33 cellular contexts compared by ENCODE assay signal in genomic region chr7:44805950-44806349, GRCh38. TPM values are rescaled to one million over a fixed set of nuclear protein-coding genes. Genes with fewer than 3 reads are reported as not detected.
DNase-seq lines count a peak whose midpoint lies in the region; ATAC-seq and TF ChIP-seq lines count a peak whose summit lies in the region.
"Had no signal": no experiment of that assay in that cellular context is flagged by ENCODE, and none has a peak within 500 bp of the region (broad histone marks: within the 10 kb centered on the region; RNA-seq: fewer than 3 reads in every experiment).

No MANE protein-coding gene starts in this region.

- no peak overlapping the region for H3K27ac ChIP-seq in tibial nerve
- no peak overlapping the region for H3K27ac ChIP-seq in CD8-positive, alpha-beta memory T cell (ENCODE audit: low read depth, low read length)
- H3K27ac ChIP-seq: brain microvascular endothelial cell, left ventricle myocardium inferior, neutrophil, prostate gland, sigmoid colon, thoracic aorta, vagina had no signal

- POLR2A ChIA-PET in CD8-positive, alpha-beta memory T cell (lab: Charles Lee) = interaction anchor here (0.6 kb wide), 1 partner anchor 13 kb away, joined by 3 read pairs; no protein-coding TSS in a partner anchor

- peak; percentile 44 for ATAC-seq in stimulated activated naive CD8-positive, alpha-beta T cell treated with anti-CD3 and anti-CD28 coated beads, Interleukin-15, amount 100 ng/mL, for 72 hours
- no peak for ATAC-seq in stimulated activated naive CD8-positive, alpha-beta T cell treated with anti-CD3 and anti-CD28 coated beads, Interleukin-15, Interleukin-2, amounts not matched to agents 100 U/mL and 50 U/mL, for 24 hours
- ATAC-seq in T-helper 17 cell = peak; percentile 21

- H3K27ac Mint-ChIP-seq in stimulated activated naive CD8-positive, alpha-beta T cell treated with anti-CD3 and anti-CD28 coated beads, Interleukin-15, amount 100 ng/mL, for 72 hours = no peak overlapping the region
- peak overlapping the region; percentile 86 for H3K27ac Mint-ChIP-seq in T-helper 17 cell
- peak overlapping the region in 2 of 8 donors; percentile 48 to 69 for H3K27ac Mint-ChIP-seq in CD8-positive, alpha-beta memory T cell

- no peak for TF ChIP-seq EP300 in tibial nerve (IDR thresholded peaks at IDR 0.05)

- no peak overlapping the region for H3K4me3 ChIP-seq in tibial nerve
- no peak overlapping the region for H3K4me3 ChIP-seq in CD8-positive, alpha-beta memory T cell (ENCODE audit: low read length)
- H3K4me3 ChIP-seq: K562, left ventricle myocardium inferior, prostate gland, sigmoid colon, thoracic aorta, vagina had no signal

- TF ChIP-seq POLR2A in tibial nerve (IDR thresholded peaks at IDR 0.05) = no peak

- 89 to 94% methylated on average over 5 of the region's 5 CpGs for WGBS in tibial nerve, 2 donors

- DNase-seq in NCI-H2107 treated with DMSO at 0.1 percent for 48 hours (lab: John Stamatoyannopoulos, UW; ENCODE audit: unreplicated experiment) (peak; percentile 16), NCI-H2107 (lab: John Stamatoyannopoulos, UW) (no peak), T-helper 17 cell (no peak), tibial nerve (ENCODE audit: low spot score in 2 of 2) (no peak)
- DNase-seq in stimulated activated naive CD8-positive, alpha-beta T cell treated with anti-CD3 and anti-CD28 coated beads, Interleukin-15, amount 100 ng/mL, for 72 hours = no peak
- no peak for DNase-seq in stimulated activated naive CD8-positive, alpha-beta T cell treated with anti-CD3 and anti-CD28 coated beads, Interleukin-15, Interleukin-2, amounts not matched to agents 100 U/mL and 50 U/mL, for 24 hours
- no peak for DNase-seq in CD8-positive, alpha-beta memory T cell
- no peak for DNase-seq in activated effector memory CD4-positive, alpha-beta T cell treated with anti-CD3 and anti-CD28 coated beads, Interleukin-2, amount 50 U/mL, for 16 hours
- DNase-seq: activated CD4-positive, alpha-beta T cell treated with anti-CD3 and anti-CD28 coated beads, Interleukin-2, amount 50 U/mL, for 48 hours; activated gamma-delta T cell; AML-193; brain microvascular endothelial cell; CD4-positive, alpha-beta memory T cell; effector CD4-positive, alpha-beta T cell; GDM1; glutamatergic neuron; HCEC 1CT; islet precursor cell; left ventricle myocardium inferior; NCI-H1417; NCI-H2029 treated with DMSO at 0.1 percent for 48 hours; NCI-H446; NCI-H82; Right ventricle myocardium superior; sigmoid colon; stimulated activated CD4-positive, alpha-beta T cell treated with anti-CD3 and anti-CD28 coated beads, Interleukin-4, amount 100 ng/mL, for 24 hours; stimulated activated naive CD4-positive, alpha-beta T cell; T1000 had no signal

- H3K4me1 Mint-ChIP-seq in stimulated activated naive CD8-positive, alpha-beta T cell treated with anti-CD3 and anti-CD28 coated beads, Interleukin-15, amount 100 ng/mL, for 72 hours = peaks cover 9% of the 10 kb centered on the region
- H3K4me1 Mint-ChIP-seq in T-helper 17 cell = peaks cover 4% of the 10 kb centered on the region
- peaks cover 9 to 14% (median 10%) of the 10 kb centered on the region in 3 donors for H3K4me1 Mint-ChIP-seq in CD8-positive, alpha-beta memory T cell

- H3K9me3 Mint-ChIP-seq in stimulated activated naive CD8-positive, alpha-beta T cell treated with anti-CD3 and anti-CD28 coated beads, Interleukin-15, amount 100 ng/mL, for 72 hours = no peaks in the 10 kb centered on the region
- no peaks in the 10 kb centered on the region for H3K9me3 Mint-ChIP-seq in CD8-positive, alpha-beta memory T cell
- H3K9me3 Mint-ChIP-seq: CD4-positive, alpha-beta memory T cell had no signal

- H3K9me3 ChIP-seq in T-helper 17 cell (ENCODE audit: control insufficient read depth, low read length, poor library complexity, severe bottlenecking) = no peaks in the 10 kb centered on the region
- no peaks in the 10 kb centered on the region for H3K9me3 ChIP-seq in tibial nerve
- no peaks in the 10 kb centered on the region for H3K9me3 ChIP-seq in CD8-positive, alpha-beta memory T cell (ENCODE audit: low read length)
- H3K9me3 ChIP-seq: left ventricle myocardium inferior, neutrophil, prostate gland, sigmoid colon, thoracic aorta, vagina had no signal

- H3K4me1 ChIP-seq in tibial nerve = no peaks in the 10 kb centered on the region
- no peaks in the 10 kb centered on the region for H3K4me1 ChIP-seq in CD8-positive, alpha-beta memory T cell (ENCODE audit: insufficient read depth, low read length)
- H3K4me1 ChIP-seq: left ventricle myocardium inferior, prostate gland, sigmoid colon, vagina had no signal

- H3K36me3 Mint-ChIP-seq in T-helper 17 cell (ENCODE audit: low read depth) = peaks cover 2% of the 10 kb centered on the region
- H3K36me3 Mint-ChIP-seq in CD8-positive, alpha-beta memory T cell = peaks cover 5 to 37% (median 12%) of the 10 kb centered on the region in 3 donors

- TF ChIP-seq CTCF in tibial nerve (IDR thresholded peaks at IDR 0.05) = no peak

- peaks cover 4 to 51% (median 4%) of the 10 kb centered on the region in 3 donors for H3K36me3 ChIP-seq in tibial nerve
- peaks cover 19% of the 10 kb centered on the region for H3K36me3 ChIP-seq in CD8-positive, alpha-beta memory T cell (ENCODE audit: insufficient read depth, low read length)

- H3K27me3 ChIP-seq in tibial nerve = no peaks in the 10 kb centered on the region
- H3K27me3 ChIP-seq in CD8-positive, alpha-beta memory T cell (ENCODE audit: insufficient read depth, low read length, poor library complexity, severe bottlenecking) = no peaks in the 10 kb centered on the region
- H3K27me3 ChIP-seq: brain microvascular endothelial cell, neutrophil, sigmoid colon, vagina had no signal

- CTCF ChIA-PET in CD8-positive, alpha-beta memory T cell (lab: Charles Lee) = no interaction called here

- no peak overlapping the region for H3K4me3 Mint-ChIP-seq in stimulated activated naive CD8-positive, alpha-beta T cell treated with anti-CD3 and anti-CD28 coated beads, Interleukin-15, amount 100 ng/mL, for 72 hours
- no peak overlapping the region for H3K4me3 Mint-ChIP-seq in T-helper 17 cell
- H3K4me3 Mint-ChIP-seq in CD8-positive, alpha-beta memory T cell = no peak overlapping the region
- H3K4me3 Mint-ChIP-seq: CD4-positive, alpha-beta memory T cell had no signal

- H3K27me3 Mint-ChIP-seq in stimulated activated naive CD8-positive, alpha-beta T cell treated with anti-CD3 and anti-CD28 coated beads, Interleukin-15, amount 100 ng/mL, for 72 hours = no peaks in the 10 kb centered on the region
- no peaks in the 10 kb centered on the region for H3K27me3 Mint-ChIP-seq in T-helper 17 cell
- no peaks in the 10 kb centered on the region for H3K27me3 Mint-ChIP-seq in CD8-positive, alpha-beta memory T cell
- H3K27me3 Mint-ChIP-seq: CD4-positive, alpha-beta memory T cell had no signal

RNA-seq across cellular contexts. Expression of gene PPIA, which starts 9.5 kb away (rescaled TPM):
- total RNA-seq in T-helper 17 cell = 100 to 1,000 TPM; 691 to 692 TPM
- total RNA-seq in tibial nerve = 1,000 to 10,000 TPM in 2 of 4 donors, 100 to 1,000 TPM in 2; 803 to 1,127 (median 967) TPM
- 1,000 to 10,000 TPM; 3,369 to 3,448 TPM for total RNA-seq in CD8-positive, alpha-beta memory T cell
- polyA plus RNA-seq in CD8-positive, alpha-beta memory T cell = 3,693 TPM

RNA-seq across cellular contexts. Expression of gene H2AZ2, which starts 41.9 kb away (rescaled TPM):
- total RNA-seq in T-helper 17 cell (100 to 1,000 TPM; 173 to 185 TPM), tibial nerve (100 to 1,000 TPM in 3 of 4 donors, 10 to 100 TPM in 1; 97.5 to 136 (median 126) TPM)
- 100 to 1,000 TPM; 243 to 244 TPM for total RNA-seq in CD8-positive, alpha-beta memory T cell
- 273 TPM for polyA plus RNA-seq in CD8-positive, alpha-beta memory T cell

RNA-seq across cellular contexts. Expression of gene ZMIZ2, which starts 57.3 kb away (rescaled TPM):
- total RNA-seq in T-helper 17 cell = 100 to 1,000 TPM; 117 to 171 TPM
- total RNA-seq in tibial nerve = 10 to 100 TPM; 24.7 to 48.9 (median 32.7) TPM
- 100 to 1,000 TPM; 119 to 122 TPM for total RNA-seq in CD8-positive, alpha-beta memory T cell
- polyA plus RNA-seq in CD8-positive, alpha-beta memory T cell = 9.8 TPM
